ENCODE assay signal across 2 cellular contexts in genomic region chr7:29798422-29798821, GRCh38.
A peak's percentile ranks its signal among the peaks of the same experiment; 100 is the strongest.
TF ChIP-seq lines count a peak whose summit lies in the region.

No MANE protein-coding gene starts in this region.

TF ChIP-seq in HepG2, 621 proteins besides CTCF, POLR2A, EP300 and RAD21 (continues in another document):
- no peak for TF ChIP-seq ATF1 (CRISPR knock-in tag; IDR thresholded peaks at IDR 0.05)
- no peak for TF ChIP-seq WIZ (CRISPR knock-in tag; IDR thresholded peaks at IDR 0.05)
- no peak for TF ChIP-seq ZBTB49 (CRISPR knock-in tag; IDR thresholded peaks at IDR 0.05; ENCODE audit: borderline replicate concordance)
- TF ChIP-seq ZNF891 (CRISPR knock-in tag; IDR thresholded peaks at IDR 0.05) = no peak
- TF ChIP-seq HIVEP1 (CRISPR knock-in tag; IDR thresholded peaks at IDR 0.05) = no peak
- peak; percentile 49; the same call in 1 of the 2 replicates for TF ChIP-seq GABPB1 (CRISPR knock-in tag; IDR thresholded peaks at IDR 0.05)
- TF ChIP-seq ZNF264 (CRISPR knock-in tag; IDR thresholded peaks at IDR 0.05) = no peak
- TF ChIP-seq GABPA (IDR thresholded peaks at IDR 0.05; ENCODE audit: low read depth, low read length) = no peak
- TF ChIP-seq GABPA (CRISPR knock-in tag; IDR thresholded peaks at IDR 0.05; ENCODE audit: low read depth) = peak; percentile 41; the same call in 1 of the 2 replicates
- TF ChIP-seq HHEX (CRISPR knock-in tag; IDR thresholded peaks at IDR 0.05) = no peak
- no peak for TF ChIP-seq ZBTB1 (CRISPR knock-in tag; IDR thresholded peaks at IDR 0.05; ENCODE audit: borderline replicate concordance)
- TF ChIP-seq ZNF33B (CRISPR knock-in tag; IDR thresholded peaks at IDR 0.05) = no peak
- TF ChIP-seq USF2 (IDR thresholded peaks at IDR 0.05; ENCODE audit: low read depth, low read length) = 0 out of 2 replicates have a peak, but pooled peaks have one; percentile 5
- TF ChIP-seq USF2 (CRISPR knock-in tag; IDR thresholded peaks at IDR 0.05; ENCODE audit: borderline replicate concordance) = no peak
- no peak for TF ChIP-seq ZNF768 (CRISPR knock-in tag; IDR thresholded peaks at IDR 0.05)
- no peak for TF ChIP-seq ZNF780A (CRISPR knock-in tag; IDR thresholded peaks at IDR 0.05)
- TF ChIP-seq ESRRA (CRISPR knock-in tag; IDR thresholded peaks at IDR 0.05; ENCODE audit: low read depth) = peak; percentile 49; the same call in 1 of the 2 replicates
- TF ChIP-seq ZNF564 (CRISPR knock-in tag; IDR thresholded peaks at IDR 0.05) = no peak
- 0 out of 2 replicates have a peak, but pooled peaks have one; percentile 14 for TF ChIP-seq BHLHE40 (IDR thresholded peaks at IDR 0.05; ENCODE audit: low read length)
- 0 out of 2 replicates have a peak, but pooled peaks have one; percentile 19 for TF ChIP-seq ARID5B (CRISPR knock-in tag; IDR thresholded peaks at IDR 0.05)
- 0 out of 2 replicates have a peak, but pooled peaks have one; percentile 14 for TF ChIP-seq ELF3 (CRISPR knock-in tag; IDR thresholded peaks at IDR 0.05)
- TF ChIP-seq ZNF280B (CRISPR knock-in tag; IDR thresholded peaks at IDR 0.05; ENCODE audit: borderline replicate concordance) = no peak

TF ChIP-seq in K562, 482 proteins besides CTCF, POLR2A, EP300 and RAD21 (continues in another document):
- TF ChIP-seq IRF9 (tag; IDR thresholded peaks at IDR 0.05) (0 out of 2 replicates have a peak, but pooled peaks have one; percentile 22), FOXP1 (CRISPR knock-in tag; IDR thresholded peaks at IDR 0.05) (no peak), TRIM24 (IDR thresholded peaks at IDR 0.05) (peak; percentile 29 to 32; a peak in 1 of 4 replicates), EHMT2 (IDR thresholded peaks at IDR 0.05) (peak; percentile 75), FOXA3 (CRISPR knock-in tag; conservative IDR thresholded peaks at IDR 0.05 in 1 of 2, IDR thresholded peaks at IDR 0.05 in 1 of 2) (no peak), YBX1 (IDR thresholded peaks at IDR 0.05) (no peak), ZNF644 (tag; IDR thresholded peaks at IDR 0.05; ENCODE audit: low read depth) (peak; percentile 63; the same call in 1 of the 2 replicates), CUX1 (CRISPR knock-in tag; IDR thresholded peaks at IDR 0.05) (no peak), MAFG (tag; conservative IDR thresholded peaks at IDR 0.05) (no peak), SRSF9 (IDR thresholded peaks at IDR 0.05; ENCODE audit: borderline replicate concordance, low read depth, low read length) (no peak), TSHZ1 (CRISPR knock-in tag; IDR thresholded peaks at IDR 0.05) (no peak), USF1 (CRISPR knock-in tag; IDR thresholded peaks at IDR 0.05) (peak; percentile 69), CREB1 (IDR thresholded peaks at IDR 0.05) (no peak), CREB1 (CRISPR knock-in tag; IDR thresholded peaks at IDR 0.05) (no peak), ZNF584 (CRISPR knock-in tag; IDR thresholded peaks at IDR 0.05; ENCODE audit: low read depth) (0 out of 2 replicates have a peak, but pooled peaks have one; percentile 38), ZNF12 (CRISPR knock-in tag; IDR thresholded peaks at IDR 0.05) (no peak), ZBED1 (IDR thresholded peaks at IDR 0.05) (no peak), NCOA6 (IDR thresholded peaks at IDR 0.05) (no peak), E2F6 (IDR thresholded peaks at IDR 0.05; ENCODE audit: borderline replicate concordance in 1 of 2, extremely low read depth in 1 of 2, insufficient read depth in 1 of 2, insufficient read length in 1 of 2, low read depth in 1 of 2, low read length in 1 of 2, poor library complexity in 1 of 2, severe bottlenecking in 1 of 2) (no peak), MAX (CRISPR knock-in tag; IDR thresholded peaks at IDR 0.05) (peak; percentile 60; the same call in 1 of the 2 replicates), ID3 (CRISPR knock-in tag; IDR thresholded peaks at IDR 0.05) (no peak), ID3 (tag; IDR thresholded peaks at IDR 0.05) (peak; percentile 69; the same call in 1 of the 2 replicates), TFE3 (CRISPR knock-in tag; IDR thresholded peaks at IDR 0.05) (peak; percentile 60), ZNF583 (CRISPR knock-in tag; IDR thresholded peaks at IDR 0.05) (peak; percentile 55; the same call in 1 of the 2 replicates)
